9 cellular contexts compared by ENCODE assay signal in genomic region chrX:133171962-133172708, GRCh38. TPM values are rescaled to one million over a fixed set of nuclear protein-coding genes. Genes with fewer than 3 reads are reported as not detected.
DNase-seq lines count a peak whose midpoint lies in the region; ATAC-seq and TF ChIP-seq lines count a peak whose summit lies in the region.
"Had no signal": no experiment of that assay in that cellular context is flagged by ENCODE, and none has a peak within 500 bp of the region (broad histone marks: within the 10 kb centered on the region; RNA-seq: fewer than 3 reads in every experiment).

No MANE protein-coding gene starts in this region.

- H3K4me2 ChIP-seq in mammary epithelial cell (ENCODE audit: insufficient read depth, low read depth, low read length), result no peak overlapping the region

- no peaks in the 10 kb centered on the region for H3K9me3 ChIP-seq in mammary epithelial cell (replicated peaks; ENCODE audit: insufficient read depth, low read length)

- no peak overlapping the region for H3K9ac ChIP-seq in mammary epithelial cell (ENCODE audit: insufficient read depth, low read length)

- in situ Hi-C loops in mammary epithelial cell (cut with MboI; ENCODE audit: low sequenced_read_pairs in 2 of 2), result loop anchor here in 1 of 2 donors (10.0 kb wide), 1 partner anchor 127 kb away; no protein-coding TSS in a partner anchor

- peak; percentile 63 to 64 for TF ChIP-seq CTCF in mammary epithelial cell (conservative IDR thresholded peaks at IDR 0.05 in 1 of 2, IDR thresholded peaks at IDR 0.05 in 1 of 2; ENCODE audit: extremely low read depth in 1 of 2, insufficient read depth in 1 of 2, low read depth in 1 of 2, low read length in 2 of 2)
- peak; percentile 73 for TF ChIP-seq CTCF in osteocyte (IDR thresholded peaks at IDR 0.05)

- CTCF ChIA-PET in mammary epithelial cell (lab: Charles Lee; ENCODE audit: low non-redundant PET), result no interaction called here

- H3K79me2 ChIP-seq in mammary epithelial cell (ENCODE audit: insufficient read depth, low read length), result no peaks in the 10 kb centered on the region

- no peaks in the 10 kb centered on the region for H3K4me1 ChIP-seq in mammary epithelial cell (ENCODE audit: insufficient read depth, low read length)

- H2AFZ ChIP-seq in mammary epithelial cell (ENCODE audit: low read depth, low read length), result peak overlapping the region; percentile 22

- no peaks in the 10 kb centered on the region for H4K20me1 ChIP-seq in mammary epithelial cell (ENCODE audit: insufficient read depth, low read length)

- intact Hi-C loops in mammary epithelial cell (cut with micrococcal nuclease), result loop anchor here (1.0 to 5.0 kb wide), 4 partner anchors 43 to 535 kb away; no protein-coding TSS in a partner anchor

- no peaks in the 10 kb centered on the region for H3K36me3 Mint-ChIP-seq in osteocyte (ENCODE audit: unreplicated experiment)

- no peak overlapping the region for H3K27ac Mint-ChIP-seq in osteocyte (ENCODE audit: unreplicated experiment)

- ATAC-seq in GM21423 (IDR thresholded peaks at IDR 0.05; ENCODE audit: unreplicated experiment), result no peak

- peaks cover 3% of the 10 kb centered on the region for H3K27me3 Mint-ChIP-seq in osteocyte (ENCODE audit: unreplicated experiment)

- H3K27me3 ChIP-seq in mammary epithelial cell (ENCODE audit: insufficient read depth, low read length), result no peaks in the 10 kb centered on the region

- WGBS in mammary epithelial cell (ENCODE audit: low coverage, missing lambda C conversion rate), result 13% methylated on average over 1 of the region's 1 CpG

- H3K36me3 ChIP-seq in mammary epithelial cell (ENCODE audit: insufficient read depth, low read length), result no peaks in the 10 kb centered on the region

- no TSS peak for BruUV-seq in mammary epithelial cell (replicated peaks; lab: Mats Ljungman, UMichigan)

- H3K4me3 Mint-ChIP-seq in osteocyte (ENCODE audit: unreplicated experiment), result no peak overlapping the region

- H3K9me3 Mint-ChIP-seq in osteocyte (ENCODE audit: unreplicated experiment), result no peaks in the 10 kb centered on the region

- no peak overlapping the region for H3K27ac ChIP-seq in mammary epithelial cell (ENCODE audit: insufficient read depth, low read depth, low read length)

- peak; percentile 13 for DNase-seq in DMS153 treated with DMSO at 0.1 percent for 48 hours (lab: John Stamatoyannopoulos, UW; ENCODE audit: unreplicated experiment)
- DNase-seq in DMS153 (lab: John Stamatoyannopoulos, UW), result no peak
- DNase-seq in Jurkat, Clone E6-1 (ENCODE audit: low read depth, low spot score), result peak; percentile 1
- DNase-seq in mammary epithelial cell, result peak; percentile 20
- no peak for DNase-seq in osteocyte (ENCODE audit: extremely low spot score, unreplicated experiment)
- DNase-seq in NCI-H1436 treated with DMSO at 0.1 percent for 48 hours (lab: John Stamatoyannopoulos, UW), result no peak
- DNase-seq in islet precursor cell, result no peak

- peaks cover 5% of the 10 kb centered on the region for H3K4me1 Mint-ChIP-seq in osteocyte (ENCODE audit: unreplicated experiment)

- H3K4me3 ChIP-seq in Jurkat, Clone E6-1 (ENCODE audit: low read length), result no peak overlapping the region
- no peak overlapping the region for H3K4me3 ChIP-seq in mammary epithelial cell (replicated peaks in 1 of 3; ENCODE audit: insufficient read depth in 1 of 3, low read depth in 2 of 3, low read length in 3 of 3)

- dilution Hi-C loops in mammary epithelial cell (cut with HindIII; ENCODE audit: low sequenced_read_pairs), result no loop called here

RNA-seq across cellular contexts. Expression of gene TFDP3, which starts 46.0 kb away (rescaled TPM):
- not detected for polyA plus RNA-seq in Jurkat, Clone E6-1 (2012; ENCODE audit: insufficient read depth, insufficient read length)
- total RNA-seq in mammary epithelial cell, result not detected
- not detected for polyA plus RNA-seq in mammary epithelial cell
- not detected for polyA minus RNA-seq in mammary epithelial cell
- total RNA-seq in osteocyte, result not detected in 2 replicates
- total RNA-seq: T-helper 1 cell treated with Interleukin-12 subunit alpha and Interleukin-12 subunit beta and Interleukin-4 antibody, amounts not matched to agents 30 ng/mL and 1 ng/mL, for 36 hours had no signal

Comparison
In these comparisons a context has a peak if more than half of its experiments do, and no peak if none do; other contexts are left out.
1. DNase-seq: peak in DMS153 treated with DMSO at 0.1 percent for 48 hours (single experiment), Jurkat, Clone E6-1 (single experiment) and mammary epithelial cell (single experiment); none in DMS153 (single experiment), osteocyte (single experiment), NCI-H1436 treated with DMSO at 0.1 percent for 48 hours (single experiment) and islet precursor cell (single experiment).